ENCODE assay signal across 25 cellular contexts in the genomic region with DNA sequence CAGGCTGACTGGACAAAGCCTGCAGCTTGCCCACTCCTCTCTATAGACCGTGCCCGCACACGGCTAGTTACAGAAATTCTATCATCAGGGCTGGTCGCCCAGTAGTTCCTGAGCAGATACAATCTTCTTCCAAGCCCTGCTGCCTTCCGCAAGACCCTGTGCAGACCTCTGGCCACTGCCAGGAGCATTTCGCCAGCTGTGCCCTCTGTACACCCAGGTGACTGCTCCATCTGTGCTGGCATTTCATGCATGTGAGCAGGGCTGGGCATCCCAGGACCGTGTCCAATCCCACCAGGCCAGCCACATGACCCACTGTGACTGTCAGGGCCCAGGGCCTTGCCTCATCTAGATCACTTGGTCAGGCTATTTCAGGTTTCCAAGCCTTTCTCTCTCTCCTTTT.
"Had no signal": no experiment of that assay in that cellular context is flagged by ENCODE, and none has a peak within 500 bp of the region (broad histone marks: within the 10 kb centered on the region; RNA-seq: fewer than 3 reads in every experiment).

No MANE protein-coding gene starts in this region.

- H3K4me2 ChIP-seq: neural progenitor cell had no signal

- ATAC-seq: activated CD4-positive, alpha-beta T cell treated with anti-CD3 and anti-CD28 coated beads for 36 hours; activated T-cell treated with anti-CD3 and anti-CD28 coated beads, Interleukin-2, amount 50 U/mL, for 72 hours; foreskin keratinocyte; natural killer cell; stimulated activated effector memory CD8-positive, alpha-beta T cell treated with anti-CD3 and anti-CD28 coated beads, Interleukin-12 subunit alpha, Interleukin-12 subunit beta, amount 100 ng/mL, for 72 hours had no signal

- H3K9ac ChIP-seq: neural progenitor cell had no signal

- H3K4me1 ChIP-seq: foreskin keratinocyte, lower lobe of right lung, suprapubic skin, transverse colon had no signal

- H3K27ac ChIP-seq: cardiac muscle cell, esophagus muscularis mucosa, foreskin keratinocyte, heart right ventricle, lower lobe of right lung, neural progenitor cell, sigmoid colon, stomach, suprapubic skin, transverse colon had no signal

- DNase-seq: activated B cell treated with CpG ODN at 0.5 μM for 24 hours; activated CD4-positive, alpha-beta T cell treated with anti-CD3 and anti-CD28 coated beads for 36 hours; activated CD4-positive, alpha-beta T cell treated with anti-CD3 and anti-CD28 coated beads, Interleukin-2, amount 50 U/mL, for 4 hours; activated naive CD4-positive, alpha-beta T cell treated with Interleukin-2 at 50 U/mL for 16 hours; activated T-cell treated with anti-CD3 and anti-CD28 coated beads for 4 hours; activated T-cell treated with anti-CD3 and anti-CD28 coated beads, Interleukin-2, amount 50 U/mL, for 72 hours; aorta; cortex of kidney; foreskin keratinocyte; heart right ventricle; lower lobe of right lung; mesendoderm; natural killer cell; occipital lobe; sigmoid colon; small intestine; stimulated activated CD4-positive, alpha-beta T cell treated with anti-CD3 and anti-CD28 coated beads, Interleukin-4, amount 100 ng/mL, for 24 hours; T-helper 1 cell; transverse colon had no signal

- H2AFZ ChIP-seq: neural progenitor cell had no signal

- H3K9me3 ChIP-seq: esophagus muscularis mucosa, heart right ventricle, lower lobe of right lung, sigmoid colon, stomach, suprapubic skin, transverse colon had no signal

- H3K4me3 ChIP-seq: cardiac muscle cell, esophagus muscularis mucosa, heart right ventricle, lower lobe of right lung, neural progenitor cell, sigmoid colon, stomach, suprapubic skin, transverse colon had no signal

- H3K36me3 ChIP-seq: cardiac muscle cell, heart right ventricle, lower lobe of right lung, neural progenitor cell, stomach, suprapubic skin, transverse colon had no signal

- H3K27me3 ChIP-seq: cardiac muscle cell, esophagus muscularis mucosa, foreskin keratinocyte, heart right ventricle, neural progenitor cell, sigmoid colon, stomach, suprapubic skin, transverse colon had no signal
